In the genomic region with DNA sequence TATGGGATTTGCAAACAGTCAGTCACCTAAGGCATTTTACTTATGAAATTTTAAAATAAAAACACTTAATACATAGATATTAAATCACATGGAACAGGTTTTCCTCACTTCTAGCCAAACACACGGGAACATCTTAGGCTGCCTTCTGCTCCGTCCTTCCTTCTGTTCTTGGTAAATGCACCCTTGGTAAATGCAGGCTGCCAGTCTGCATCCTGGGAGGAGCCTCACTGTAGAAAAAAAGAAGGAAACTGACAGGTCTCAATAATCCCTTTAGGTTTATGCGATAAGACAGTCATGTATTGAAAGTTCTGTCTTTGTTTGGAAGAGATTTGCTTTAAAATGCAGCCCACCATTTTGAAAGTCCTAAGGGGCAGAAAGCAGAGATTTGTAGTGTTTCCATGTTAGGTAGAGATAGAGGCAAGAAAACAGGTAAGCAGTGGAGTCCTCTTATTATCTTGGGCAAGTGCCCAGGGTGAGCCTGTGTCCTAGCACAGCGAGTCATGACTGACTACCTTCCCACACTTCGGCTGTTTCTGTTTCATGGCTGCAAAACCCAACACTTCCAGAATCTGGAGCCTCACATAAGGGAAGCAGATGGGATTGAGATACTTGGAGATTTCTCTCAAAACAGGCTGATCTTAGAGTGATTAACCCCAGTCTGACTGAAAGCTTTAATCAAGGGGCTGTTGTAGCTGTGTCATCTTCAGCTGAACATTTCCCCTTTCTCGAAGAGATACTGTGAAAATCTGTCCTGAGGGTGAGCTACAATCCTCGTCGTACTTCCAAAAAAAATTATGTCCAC, we compare ENCODE assay signal across 17 cellular contexts.
DNase-seq lines count a peak whose midpoint lies in the region; ATAC-seq and TF ChIP-seq lines count a peak whose summit lies in the region.
"Had no signal": no experiment of that assay in that cellular context is flagged by ENCODE, and none has a peak within 500 bp of the region (broad histone marks: within the 10 kb centered on the region; RNA-seq: fewer than 3 reads in every experiment).

No MANE protein-coding gene starts in this region.

- H3K36me3 Mint-ChIP-seq in activated naive CD8-positive, alpha-beta T cell treated with anti-CD3 and anti-CD28 coated beads for 36 hours: peaks cover 10% of the 10 kb centered on the region

- H3K27me3 Mint-ChIP-seq in activated naive CD8-positive, alpha-beta T cell treated with anti-CD3 and anti-CD28 coated beads for 36 hours: no peaks in the 10 kb centered on the region

- no peak for DNase-seq in activated CD4-positive, CD25-positive, alpha-beta regulatory T cell treated with anti-CD3 and anti-CD28 coated beads, Interleukin-2, amount 50 U/mL, for 72 hours
- no peak for DNase-seq in activated naive CD8-positive, alpha-beta T cell treated with anti-CD3 and anti-CD28 coated beads for 36 hours
- DNase-seq in AG08395 (ENCODE audit: low spot score): no peak
- DNase-seq in Right ventricle myocardium superior: no peak
- DNase-seq in T1000 (lab: John Stamatoyannopoulos, UW): no peak
- DNase-seq: ACHN; activated CD8-positive, alpha-beta memory T cell treated with anti-CD3 and anti-CD28 coated beads, Interleukin-2, amount 50 U/mL, for 48 hours; adrenal gland; cerebellar nuclear complex; NCI-H2081 treated with DMSO at 0.1 percent for 48 hours had no signal

- intact Hi-C loops in Right ventricle myocardium superior (cut with DNase I): no loop called here

- peak overlapping the region; percentile 80 for H3K27ac Mint-ChIP-seq in activated naive CD8-positive, alpha-beta T cell treated with anti-CD3 and anti-CD28 coated beads for 36 hours

- no peak overlapping the region for H3K4me3 ChIP-seq in parathyroid adenoma (ENCODE audit: low read depth, low read length)
- H3K4me3 ChIP-seq: adrenal gland, gastroesophageal sphincter, right atrium auricular region, thoracic aorta had no signal

- H3K4me2 ChIP-seq in parathyroid adenoma (ENCODE audit: low read length): no peak overlapping the region

- H3K9ac ChIP-seq in parathyroid adenoma: no peak overlapping the region

- H3K36me3 ChIP-seq in KOPT-K1 (ENCODE audit: insufficient read depth, low read length) (no peaks in the 10 kb centered on the region), parathyroid adenoma (ENCODE audit: control insufficient read depth, insufficient read depth, low read length) (no peaks in the 10 kb centered on the region)
- H3K36me3 ChIP-seq: adrenal gland, gastroesophageal sphincter, right atrium auricular region, thoracic aorta had no signal

- peaks cover 5% of the 10 kb centered on the region for H3K4me1 ChIP-seq in parathyroid adenoma
- H3K4me1 ChIP-seq: gastroesophageal sphincter, right atrium auricular region had no signal

- peaks cover 32% of the 10 kb centered on the region for H3K4me1 Mint-ChIP-seq in activated naive CD8-positive, alpha-beta T cell treated with anti-CD3 and anti-CD28 coated beads for 36 hours
- H3K4me1 Mint-ChIP-seq: neural crest cell had no signal

- peaks cover 15% of the 10 kb centered on the region for H3K9me3 Mint-ChIP-seq in activated naive CD8-positive, alpha-beta T cell treated with anti-CD3 and anti-CD28 coated beads for 36 hours

- no peak for TF ChIP-seq CTCF in parathyroid adenoma (IDR thresholded peaks at IDR 0.05)

- peak; percentile 19 to 21 for ATAC-seq in activated CD4-positive, CD25-positive, alpha-beta regulatory T cell treated with anti-CD3 and anti-CD28 coated beads, Interleukin-2, amount 50 U/mL, for 24 hours
- ATAC-seq in Right ventricle myocardium superior (ENCODE audit: poor library complexity): no peak
- ATAC-seq: gastroesophageal sphincter had no signal

- H3K79me2 ChIP-seq in parathyroid adenoma: no peaks in the 10 kb centered on the region

- H3K4me3 Mint-ChIP-seq in activated naive CD8-positive, alpha-beta T cell treated with anti-CD3 and anti-CD28 coated beads for 36 hours: peak overlapping the region; percentile 60
- H3K4me3 Mint-ChIP-seq: neural crest cell had no signal

- peak overlapping the region; percentile 17 for H2AFZ ChIP-seq in parathyroid adenoma

- H3K9me3 ChIP-seq in KOPT-K1 (ENCODE audit: insufficient read depth, low read length, poor library complexity, severe bottlenecking) (peaks cover 11% of the 10 kb centered on the region), parathyroid adenoma (ENCODE audit: control insufficient read depth, low read length) (no peaks in the 10 kb centered on the region)
- H3K9me3 ChIP-seq: adrenal gland, gastroesophageal sphincter, right atrium auricular region, thoracic aorta had no signal

- H3K27ac ChIP-seq in KOPT-K1 (ENCODE audit: low read depth, low read length, poor library complexity, severe bottlenecking) (peak overlapping the region; percentile 76), parathyroid adenoma (no peak overlapping the region)
- H3K27ac ChIP-seq: adrenal gland, gastroesophageal sphincter, right atrium auricular region, thoracic aorta had no signal

- no peaks in the 10 kb centered on the region for H3K27me3 ChIP-seq in parathyroid adenoma (ENCODE audit: control insufficient read depth, insufficient read depth, low read length)
- H3K27me3 ChIP-seq: adrenal gland, gastroesophageal sphincter, right atrium auricular region had no signal
